In genomic region chr1:109426278-109427170, GRCh38 we compare ENCODE assay signal across 8 cellular contexts.
A peak's percentile ranks its signal among the peaks of the same experiment; 100 is the strongest.
DNase-seq lines count a peak whose midpoint lies in the region; ATAC-seq and TF ChIP-seq lines count a peak whose summit lies in the region.

TSS of gene PSMA5 (minus strand) at chr1:109426448. CDS start at chr1:109426330, 118 bp downstream.

- no peak for TF ChIP-seq CTCF in AG09309 (IDR thresholded peaks at IDR 0.05; ENCODE audit: control insufficient read depth, insufficient read depth, low read depth, low read length, missing control alignments)

- peak; percentile 96 for ATAC-seq in GM19025 (IDR thresholded peaks at IDR 0.05; ENCODE audit: low read depth, unreplicated experiment)
- peak; percentile 94 for ATAC-seq in HG03342 (IDR thresholded peaks at IDR 0.05; ENCODE audit: unreplicated experiment)
- peak; percentile 90 for ATAC-seq in central memory CD8-positive, alpha-beta T cell (replicated peaks; ENCODE audit: extremely low read depth, poor library complexity, severe bottlenecking)

- H3K4me1 Mint-ChIP-seq in central memory CD8-positive, alpha-beta T cell: peaks cover 36% of the 10 kb centered on the region

- H3K27me3 Mint-ChIP-seq in central memory CD8-positive, alpha-beta T cell: no peaks in the 10 kb centered on the region

- H3K9me3 Mint-ChIP-seq in central memory CD8-positive, alpha-beta T cell: no peaks in the 10 kb centered on the region

- peak within 1 kb of the TSS; percentile 92 for H3K4me3 Mint-ChIP-seq in central memory CD8-positive, alpha-beta T cell

- peak within 1 kb of the TSS; percentile 97 for H3K27ac Mint-ChIP-seq in central memory CD8-positive, alpha-beta T cell (ENCODE audit: low read depth)

- peak within 1 kb of the TSS; percentile 99 for H3K4me3 ChIP-seq in AG09309 (ENCODE audit: control insufficient read depth, low read depth, low read length)

- peaks cover 24% of the 10 kb centered on the region for H3K36me3 Mint-ChIP-seq in central memory CD8-positive, alpha-beta T cell (ENCODE audit: insufficient read depth)

- DNase-seq in AG09309 (ENCODE audit: low read depth): peak; percentile 98
- peak; percentile 97 to 98 for DNase-seq in NCI-H446 (lab: John Stamatoyannopoulos, UW)
- DNase-seq in activated CD4-positive, CD25-positive, alpha-beta regulatory T cell treated with anti-CD3 and anti-CD28 coated beads, Interleukin-2, amount 50 U/mL, for 16 hours (ENCODE audit: low read depth, low spot score): peak; percentile 92
- DNase-seq in central memory CD8-positive, alpha-beta T cell (ENCODE audit: low spot score in 2 of 2): peak; percentile 82 to 94
- peak; percentile 100 for DNase-seq in iris pigment epithelial cell (ENCODE audit: low read depth)
- DNase-seq in stimulated activated CD4-positive, alpha-beta T cell treated with anti-CD3 and anti-CD28 coated beads, Interleukin-12 subunit alpha, Interleukin-12 subunit beta, amount 100 ng/mL, for 24 hours (ENCODE audit: low read depth in 2 of 2): peak; percentile 91 to 92

Comparison
In these comparisons a context has a peak if more than half of its experiments do, and no peak if none do; other contexts are left out.
1. Peak in every context shown above with its lines: DNase-seq, ATAC-seq and H3K4me3 ChIP-seq.